8 cellular contexts compared by ENCODE assay signal in genomic region chr10:125903135-125903640, GRCh38. TPM values are rescaled to one million over a fixed set of nuclear protein-coding genes. Genes with fewer than 3 reads are reported as not detected.
DNase-seq lines count a peak whose midpoint lies in the region; ATAC-seq and TF ChIP-seq lines count a peak whose summit lies in the region.
"Not testable (repeated sequence)": the region's sequence is repeated elsewhere in the genome, so short reads cannot be mapped to it uniquely, and the experiment has no call there.

No MANE protein-coding gene starts in this region.

- H3K4ac ChIP-seq in mesendoderm (ENCODE audit: low read depth, low read length) = not testable (repeated sequence)

- in situ Hi-C loops in Panc1 (cut with HindIII; ENCODE audit: low pct_unique_long_range_greater_than_20kb, low sequenced_read_pairs) = not testable (repeated sequence)

- BruUV-seq in Panc1 (replicated peaks; lab: Mats Ljungman, UMichigan) = not testable (repeated sequence)

- not testable (repeated sequence) for H4K5ac ChIP-seq in mesendoderm (ENCODE audit: low read length)

- no CpG with 5 or more reads among the region's 3 CpGs for WGBS in mesendoderm (ENCODE audit: extremely low coverage, insufficient coverage, low lambda C conversion rate)
- WGBS in suprapubic skin = 47% methylated on average over 3 of the region's 3 CpGs

- not testable (repeated sequence) for H3K18ac ChIP-seq in mesendoderm (ENCODE audit: low read length)

- H2BK5ac ChIP-seq in mesendoderm (ENCODE audit: low read length) = not testable (repeated sequence)

- intact Hi-C loops in Panc1 (cut with micrococcal nuclease; ENCODE audit: unreplicated experiment) = not testable (repeated sequence)

- H3K4me2 ChIP-seq in mesendoderm (ENCODE audit: low read length) = not testable (repeated sequence)

- TF ChIP-seq CTCF in Panc1 (IDR thresholded peaks at IDR 0.05); right atrium auricular region (IDR thresholded peaks at IDR 0.05); suprapubic skin (IDR thresholded peaks at IDR 0.05): not testable (repeated sequence)

- not testable (repeated sequence) for H3K4me3 ChIP-seq in HUES48 (ENCODE audit: low read depth, low read length); Panc1 (ENCODE audit: low read depth in 2 of 2, low read length in 2 of 2); right atrium auricular region; mesendoderm (ENCODE audit: low read length); suprapubic skin

- not testable (repeated sequence) for H3K23ac ChIP-seq in mesendoderm (ENCODE audit: low read length)

- CTCF ChIA-PET in Panc1 (lab: Charles Lee) = not testable (repeated sequence)

- not testable (repeated sequence) for H3K27me3 ChIP-seq in HUES48 (ENCODE audit: control insufficient read depth, insufficient read depth, low read length); Panc1 (ENCODE audit: control insufficient read depth, insufficient read depth, low read length); right atrium auricular region; mesendoderm (ENCODE audit: insufficient read depth, low read length, poor library complexity); suprapubic skin

- not testable (repeated sequence) for H3K79me2 ChIP-seq in mesendoderm (ENCODE audit: control insufficient read depth, insufficient read depth, low read length)

- not testable (repeated sequence) for H3K79me1 ChIP-seq in mesendoderm (ENCODE audit: low read length)

- H3K9ac ChIP-seq in HUES48 (ENCODE audit: low read depth, low read length); mesendoderm (ENCODE audit: low read length): not testable (repeated sequence)

- DNase-seq in ELR (ENCODE audit: low read depth) (peak; percentile 53), astrocyte of the hippocampus (ENCODE audit: low read depth, low spot score) (peak; percentile 11), right atrium auricular region (ENCODE audit: low spot score) (peak; percentile 60), mesendoderm (peak; percentile 86), suprapubic skin (ENCODE audit: low spot score in 2 of 2) (peak; percentile 61 to 82)
- not testable (repeated sequence) for DNase-seq in Panc1 (ENCODE audit: low read depth, low spot score); epithelial cell of prostate (ENCODE audit: low read depth, low spot score)

- not testable (repeated sequence) for H4K8ac ChIP-seq in mesendoderm (ENCODE audit: low read depth, low read length)

- H3K36me3 ChIP-seq in HUES48 (ENCODE audit: control insufficient read depth, insufficient read depth, low read length); Panc1 (ENCODE audit: control insufficient read depth, insufficient read depth, low read length); right atrium auricular region; mesendoderm (ENCODE audit: control insufficient read depth, insufficient read depth, low read length); suprapubic skin: not testable (repeated sequence)

- not testable (repeated sequence) for TF ChIP-seq EP300 in suprapubic skin (IDR thresholded peaks at IDR 0.05)

- H3K9me3 ChIP-seq in HUES48 (ENCODE audit: control insufficient read depth, insufficient read depth, low read length); Panc1 (ENCODE audit: control insufficient read depth, insufficient read depth, low read depth, low read length); right atrium auricular region; suprapubic skin: not testable (repeated sequence)

- not testable (repeated sequence) for H3K56ac ChIP-seq in mesendoderm (ENCODE audit: low read length)

- not testable (repeated sequence) for H2BK15ac ChIP-seq in mesendoderm (replicated peaks; ENCODE audit: low read depth)

- POLR2A ChIA-PET in Panc1 (lab: Charles Lee) = not testable (repeated sequence)

- not testable (repeated sequence) for H2AK5ac ChIP-seq in mesendoderm (ENCODE audit: low read length)

- H3K27ac ChIP-seq in HUES48 (ENCODE audit: low read depth, low read length) = peak overlapping the region; percentile 88
- peak overlapping the region; percentile 75 for H3K27ac ChIP-seq in Panc1 (ENCODE audit: low read length)
- H3K27ac ChIP-seq in epithelial cell of prostate = peak overlapping the region; percentile 41
- H3K27ac ChIP-seq in right atrium auricular region; mesendoderm (ENCODE audit: low read depth, low read length): not testable (repeated sequence)
- peak overlapping the region; percentile 86 for H3K27ac ChIP-seq in suprapubic skin

- not testable (repeated sequence) for TF ChIP-seq POLR2A in suprapubic skin (IDR thresholded peaks at IDR 0.05)

- H2BK120ac ChIP-seq in mesendoderm (ENCODE audit: low read depth, low read length) = not testable (repeated sequence)

- not testable (repeated sequence) for H3K4me1 ChIP-seq in HUES48 (ENCODE audit: control insufficient read depth, insufficient read depth, low read length); right atrium auricular region; mesendoderm (ENCODE audit: control insufficient read depth, low read depth, low read length)
- H3K4me1 ChIP-seq in Panc1 (ENCODE audit: control insufficient read depth, insufficient read depth, low read length) (peaks cover 38% of the 10 kb centered on the region), suprapubic skin (peaks cover 11% of the 10 kb centered on the region)

- ATAC-seq in Panc1 = not testable (repeated sequence)

RNA-seq across cellular contexts. Expression of gene FANK1, which starts 6.8 kb away (rescaled TPM):
- total RNA-seq in Panc1 (2021; ENCODE audit: unreplicated experiment) = 19.1 TPM
- 35.0 TPM for polyA plus RNA-seq in Panc1 (2012; ENCODE audit: insufficient read length)
- total RNA-seq in right atrium auricular region = under 1 TPM; 0.44 to 0.67 TPM
- 0.39 TPM for polyA plus RNA-seq in mesendoderm (2013, experiment 1 of 2)
- 0.66 TPM for polyA plus RNA-seq in mesendoderm (2013, experiment 2 of 2)
- 1 to 10 TPM; 3.7 to 8.2 (median 5.8) TPM for total RNA-seq in suprapubic skin

RNA-seq across cellular contexts. Expression of gene DHX32, which starts 22.1 kb away (rescaled TPM):
- total RNA-seq in Panc1 (2021; ENCODE audit: unreplicated experiment) (117 TPM), right atrium auricular region (10 to 100 TPM; 25.1 to 44.5 TPM), suprapubic skin (10 to 100 TPM; 40.0 to 53.2 (median 44.5) TPM)
- 94.4 TPM for polyA plus RNA-seq in Panc1 (2012; ENCODE audit: insufficient read length)
- polyA plus RNA-seq in mesendoderm (2013, experiment 1 of 2) = 8.4 TPM
- 8.0 TPM for polyA plus RNA-seq in mesendoderm (2013, experiment 2 of 2)
